ENCODE assay signal across 8 cellular contexts in the genomic region with DNA sequence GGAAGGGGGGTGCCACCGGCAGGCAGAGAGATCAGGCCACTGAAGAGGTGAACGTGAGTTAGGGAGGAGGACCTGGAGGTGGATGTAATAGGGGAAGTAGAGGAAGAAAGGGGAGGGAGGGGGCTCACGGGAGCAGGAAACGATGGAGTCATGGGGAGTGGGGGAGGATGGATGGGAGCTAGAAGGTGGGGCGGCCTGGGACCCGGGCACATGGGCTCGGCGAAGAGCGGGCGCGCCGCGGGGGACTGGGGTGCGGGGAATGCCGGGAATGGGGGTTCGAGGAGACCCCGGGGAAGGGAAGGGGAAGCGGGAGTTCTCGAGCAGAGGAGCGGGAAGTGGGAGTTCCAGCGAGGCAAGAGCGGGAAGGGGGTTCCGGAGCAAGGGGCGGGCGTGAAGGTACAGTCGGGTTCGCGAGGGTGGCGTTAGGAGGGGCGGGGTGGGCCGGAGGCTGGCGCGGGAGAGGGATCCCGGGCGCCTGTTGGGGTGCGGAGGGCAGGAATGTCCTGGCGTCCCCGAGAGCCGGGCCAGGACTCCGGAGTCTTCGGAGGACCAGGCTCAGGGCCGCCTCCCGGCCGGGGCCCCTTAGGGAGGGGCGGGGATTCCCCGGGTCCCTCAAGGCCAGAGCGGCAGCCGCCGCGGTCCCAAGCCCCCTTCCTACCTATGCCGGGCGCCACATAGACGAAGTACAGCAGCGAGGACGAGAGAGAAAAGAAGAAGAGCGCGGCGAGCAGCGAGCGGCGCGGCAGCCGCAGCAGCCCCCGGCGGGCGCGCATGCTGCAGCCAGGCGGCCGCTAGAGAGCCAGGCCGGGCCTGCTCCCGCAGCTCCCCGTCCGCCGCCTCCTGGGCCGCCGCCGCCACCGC. TPM values are rescaled to one million over a fixed set of nuclear protein-coding genes. Genes with fewer than 3 reads are reported as not detected.
DNase-seq lines count a peak whose midpoint lies in the region; ATAC-seq and TF ChIP-seq lines count a peak whose summit lies in the region.

No MANE protein-coding gene starts in this region.

- peak overlapping the region; percentile 95 to 99 (median 98) for H3K4me3 Mint-ChIP-seq in brain

- H3K9me3 ChIP-seq in BE2C = no peaks in the 10 kb centered on the region

- DNase-seq in BE2C = peak; percentile 43
- DNase-seq in SKM-1 (lab: John Stamatoyannopoulos, UW; ENCODE audit: unreplicated experiment) = peak; percentile 58
- DNase-seq in iPS-NIHi7 (ENCODE audit: extremely low spot score) = peak; percentile 38
- peak; percentile 50 for DNase-seq in stimulated activated CD4-positive, alpha-beta T cell treated with anti-CD3 and anti-CD28 coated beads, Interleukin-15, amount 100 ng/mL, for 24 hours
- DNase-seq in KG1 (lab: John Stamatoyannopoulos, UW) = no peak

- peaks cover 56% of the 10 kb centered on the region for H3K4me1 Mint-ChIP-seq in brain

- no peaks in the 10 kb centered on the region for H3K36me3 Mint-ChIP-seq in brain

- H3K4me1 ChIP-seq in BE2C = peaks cover 6% of the 10 kb centered on the region

- H3K27ac Mint-ChIP-seq in brain = peak overlapping the region; percentile 42 to 97 (median 74)

- H3K4me3 ChIP-seq in BE2C (ENCODE audit: low read depth, low read length) = peak overlapping the region; percentile 80

- ATAC-seq in GM19043 (IDR thresholded peaks at IDR 0.05; ENCODE audit: low read depth, unreplicated experiment) (peak; percentile 34), HG03342 (IDR thresholded peaks at IDR 0.05; ENCODE audit: unreplicated experiment) (peak; percentile 44)

- no peaks in the 10 kb centered on the region for H3K27me3 ChIP-seq in BE2C

- peaks cover 6% of the 10 kb centered on the region; the same call in 1 of the 2 replicates for H3K36me3 ChIP-seq in BE2C

- no peaks in the 10 kb centered on the region for H3K9me3 Mint-ChIP-seq in brain

- TF ChIP-seq CTCF in BE2C (IDR thresholded peaks at IDR 0.05; ENCODE audit: low read depth, low read length) (no peak), brain (conservative IDR thresholded peaks at IDR 0.05) (no peak)

- H3K27me3 Mint-ChIP-seq in brain = peaks cover 14% of the 10 kb centered on the region

RNA-seq across cellular contexts. Expression of a gene that starts 0.5 kb away (rescaled TPM):
- 36.9 TPM for polyA plus RNA-seq in BE2C (2012; ENCODE audit: insufficient read depth, insufficient read length, low read depth)
- polyA plus RNA-seq in brain (ENCODE audit: insufficient read depth, low read depth, low replicate concordance) = 79.2 TPM
